In the genomic region with DNA sequence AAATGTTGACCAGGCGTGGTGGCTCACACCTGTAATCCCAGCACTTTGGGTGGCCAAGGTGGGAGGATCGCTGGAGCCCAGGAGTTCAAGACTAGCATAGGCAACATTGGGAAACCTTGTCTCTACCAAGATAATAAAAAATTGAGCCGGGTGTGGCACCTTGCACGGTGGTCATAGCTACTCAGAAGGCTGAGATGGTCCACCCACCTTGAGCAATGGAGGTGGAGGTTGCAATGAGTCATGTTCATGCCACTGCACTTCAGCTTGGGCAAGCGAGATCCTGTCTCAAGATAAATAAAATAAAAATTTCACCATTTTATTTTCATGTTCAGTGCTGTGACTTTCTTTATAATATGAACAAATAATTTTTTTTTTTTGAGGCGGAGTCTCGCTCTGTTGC, we compare ENCODE assay signal across 1 cellular context.
TF ChIP-seq lines count a peak whose summit lies in the region.

No MANE protein-coding gene starts in this region.

TF ChIP-seq in IMR-90, 13 proteins besides CTCF, POLR2A, EP300 and RAD21:
- TF ChIP-seq CEBPB (IDR thresholded peaks at IDR 0.05; ENCODE audit: low read depth, low read length): peak; percentile 31; the same call in 1 of the 2 replicates
- TF ChIP-seq BHLHE40 (IDR thresholded peaks at IDR 0.05; ENCODE audit: low read depth, low read length): no peak
- no peak for TF ChIP-seq RFX5 (IDR thresholded peaks at IDR 0.05; ENCODE audit: low read depth, low read length)
- TF ChIP-seq, protein P1, sequence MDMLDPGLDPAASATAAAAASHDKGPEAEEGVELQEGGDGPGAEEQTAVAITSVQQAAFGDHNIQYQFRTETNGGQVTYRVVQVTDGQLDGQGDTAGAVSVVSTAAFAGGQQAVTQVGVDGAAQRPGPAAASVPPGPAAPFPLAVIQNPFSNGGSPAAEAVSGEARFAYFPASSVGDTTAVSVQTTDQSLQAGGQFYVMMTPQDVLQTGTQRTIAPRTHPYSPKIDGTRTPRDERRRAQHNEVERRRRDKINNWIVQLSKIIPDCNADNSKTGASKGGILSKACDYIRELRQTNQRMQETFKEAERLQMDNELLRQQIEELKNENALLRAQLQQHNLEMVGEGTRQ (IDR thresholded peaks at IDR 0.05; ENCODE audit: low read depth, low read length): no peak
- no peak for TF ChIP-seq MXI1 (IDR thresholded peaks at IDR 0.05; ENCODE audit: borderline replicate concordance, low read depth, low read length)
- no peak for TF ChIP-seq RCOR1 (IDR thresholded peaks at IDR 0.05; ENCODE audit: insufficient replicate concordance, low read length)
- no peak for TF ChIP-seq CHD1 (IDR thresholded peaks at IDR 0.05; ENCODE audit: low read depth, low read length)
- TF ChIP-seq MAZ (IDR thresholded peaks at IDR 0.05; ENCODE audit: borderline replicate concordance, low read depth, low read length): no peak
